11 cellular contexts compared by ENCODE assay signal in the genomic region with DNA sequence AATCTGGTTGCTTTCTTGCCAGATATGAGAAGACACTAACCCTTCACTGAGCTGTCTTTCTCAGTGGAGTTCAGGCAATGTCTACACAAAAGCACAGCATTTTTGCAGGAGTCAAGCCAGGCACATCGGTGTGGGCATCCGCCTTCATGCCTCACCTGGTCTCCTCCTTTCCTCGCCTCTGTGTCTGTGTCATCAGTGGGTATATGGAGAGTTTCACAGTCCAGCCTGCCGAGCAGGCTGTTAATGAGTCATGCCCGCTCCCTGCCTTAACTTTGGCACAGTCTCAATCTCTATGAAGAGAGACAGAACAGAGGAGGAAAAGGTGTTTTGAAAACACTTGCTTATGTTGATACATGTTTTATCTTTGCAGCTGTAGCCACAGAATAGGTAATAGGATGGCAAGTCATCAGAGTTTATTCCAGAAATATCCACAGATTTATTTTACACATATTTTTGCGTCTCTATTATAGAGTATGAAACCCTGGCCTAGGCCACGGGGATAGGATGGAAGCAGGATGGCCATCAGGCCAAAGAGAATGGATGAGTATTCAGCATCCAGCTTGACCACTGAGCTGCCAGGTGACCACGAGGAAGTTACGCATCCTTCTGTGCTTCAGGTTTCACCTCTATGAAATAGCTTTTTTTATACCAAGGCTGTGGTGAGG. TPM values are rescaled to one million over a fixed set of nuclear protein-coding genes. Genes with fewer than 3 reads are reported as not detected.
A peak's percentile ranks its signal among the peaks of the same experiment; 100 is the strongest.
DNase-seq lines count a peak whose midpoint lies in the region; TF ChIP-seq lines count a peak whose summit lies in the region.
"Had no signal": no experiment of that assay in that cellular context is flagged by ENCODE, and none has a peak within 500 bp of the region (broad histone marks: within the 10 kb centered on the region; RNA-seq: fewer than 3 reads in every experiment).

No MANE protein-coding gene starts in this region.

- peaks cover 14% of the 10 kb centered on the region for H3K27me3 ChIP-seq in osteoblast (ENCODE audit: insufficient read depth, low read length)

- TF ChIP-seq CTCF in Calu3 (IDR thresholded peaks at IDR 0.05; ENCODE audit: unreplicated experiment) (no peak), osteoblast (IDR thresholded peaks at IDR 0.05; ENCODE audit: extremely low read depth, low read depth, low read length) (no peak)

- no peak overlapping the region for H3K4me2 ChIP-seq in osteoblast (ENCODE audit: insufficient read depth, low read length)

- H3K4me1 ChIP-seq in osteoblast (ENCODE audit: insufficient read depth, low read length): peaks cover 13% of the 10 kb centered on the region

- peaks cover 11% of the 10 kb centered on the region for H3K4me1 Mint-ChIP-seq in Calu3 (ENCODE audit: low read depth, unreplicated experiment)

- H3K9me3 Mint-ChIP-seq in Calu3 (ENCODE audit: low read depth, unreplicated experiment): no peaks in the 10 kb centered on the region

- no peak overlapping the region for H2AFZ ChIP-seq in osteoblast (ENCODE audit: low read length)

- no TSS peak for BruUV-seq in Calu3 (replicated peaks; lab: Mats Ljungman, UMichigan)

- no peaks in the 10 kb centered on the region for H3K9me3 ChIP-seq in osteoblast (ENCODE audit: low read depth, low read length)

- CTCF ChIA-PET in Calu3 (lab: Charles Lee): no interaction called here

- H3K4me3 Mint-ChIP-seq in Calu3 (ENCODE audit: low read depth, unreplicated experiment): no peak overlapping the region

- H3K79me2 ChIP-seq in osteoblast (ENCODE audit: insufficient read depth, low read length): no peaks in the 10 kb centered on the region

- H3K27me3 Mint-ChIP-seq in Calu3 (ENCODE audit: unreplicated experiment): no peaks in the 10 kb centered on the region

- H3K27ac ChIP-seq in osteoblast (ENCODE audit: low read depth, low read length): no peak overlapping the region

- no peak overlapping the region for H3K4me3 ChIP-seq in osteoblast (ENCODE audit: insufficient read depth, low read length)

- intact Hi-C loops in Calu3 (cut with micrococcal nuclease; ENCODE audit: unreplicated experiment): no loop called here

- DNase-seq in Calu3: peak; percentile 46
- peak; percentile 8 to 56 for DNase-seq in NCI-H446 (lab: John Stamatoyannopoulos, UW)
- peak; percentile 60 for DNase-seq in dermis blood vessel endothelial cell
- DNase-seq in osteoblast (ENCODE audit: insufficient read length, low spot score, missing footprints): peak; percentile 58
- DNase-seq in middle frontal gyrus (ENCODE audit: extremely low spot score, low spot score): no peak
- DNase-seq in amniotic stem cell (lab: John Stamatoyannopoulos, UW): no peak
- DNase-seq in iPS-NIHi11 (ENCODE audit: low spot score): no peak
- no peak for DNase-seq in NOMO-1 (lab: John Stamatoyannopoulos, UW; ENCODE audit: unreplicated experiment in 2 of 2)
- DNase-seq: activated T-cell treated with anti-CD3 and anti-CD28 coated beads for 4 hours; NCI-H1092; stimulated activated CD4-positive, alpha-beta T cell treated with anti-CD3 and anti-CD28 coated beads, Interleukin-4, amount 100 ng/mL, for 4 hours had no signal

- no peak overlapping the region for H3K27ac Mint-ChIP-seq in Calu3 (ENCODE audit: unreplicated experiment)

- H4K20me1 ChIP-seq in osteoblast (ENCODE audit: insufficient read depth, low read length): no peaks in the 10 kb centered on the region

- no peaks in the 10 kb centered on the region for H3K36me3 Mint-ChIP-seq in Calu3 (ENCODE audit: insufficient read depth, unreplicated experiment)

- H3K36me3 ChIP-seq in osteoblast (ENCODE audit: insufficient read depth, low read length): no peaks in the 10 kb centered on the region

RNA-seq across cellular contexts. Expression of gene MAML3, which starts 32.8 kb away (rescaled TPM):
- total RNA-seq in Calu3 (2022): 3.8 and 4.0 TPM in 2 replicates
- total RNA-seq in dermis blood vessel endothelial cell: 5.6 and 7.7 TPM in 2 replicates
- total RNA-seq in osteoblast: 0.59 and 0.72 TPM in 2 replicates

Comparison
In these comparisons a context has a peak if more than half of its experiments do, and no peak if none do; other contexts are left out.
1. DNase-seq: peak in Calu3 (single experiment), NCI-H446 (2 of 2), dermis blood vessel endothelial cell (single experiment) and osteoblast (single experiment); none in middle frontal gyrus (single experiment), amniotic stem cell (single experiment), iPS-NIHi11 (single experiment) and NOMO-1 (0 of 2).